Comparison of ENCODE assay signal across 10 cellular contexts in genomic region chr2:28544405-28544914, GRCh38. TPM values are rescaled to one million over a fixed set of nuclear protein-coding genes. Genes with fewer than 3 reads are reported as not detected.
A peak's percentile ranks its signal among the peaks of the same experiment; 100 is the strongest.
DNase-seq lines count a peak whose midpoint lies in the region; ATAC-seq and TF ChIP-seq lines count a peak whose summit lies in the region.
"Had no signal": no experiment of that assay in that cellular context is flagged by ENCODE, and none has a peak within 500 bp of the region (broad histone marks: within the 10 kb centered on the region; RNA-seq: fewer than 3 reads in every experiment).

No MANE protein-coding gene starts in this region.

- intact Hi-C loops in CD8-positive, alpha-beta T cell (cut with DNase I, micrococcal nuclease), result no loop called here
- intact Hi-C loops in lower lobe of right lung (cut with DNase I), result no loop called here
- intact Hi-C loops in thyroid gland (cut with DNase I), result no loop called here
- intact Hi-C loops in gastrocnemius medialis (cut with DNase I; ENCODE audit: low total_unique reads), result no loop called here

- POLR2A ChIA-PET in CD8-positive, alpha-beta T cell (lab: Charles Lee), result no interaction called here

- ATAC-seq in CD8-positive, alpha-beta T cell, result peak; percentile 30
- ATAC-seq in lower lobe of right lung (peak; percentile 9 to 21), GM19395 (IDR thresholded peaks at IDR 0.05; ENCODE audit: unreplicated experiment) (no peak), gastrocnemius medialis (no peak)

- 75 to 82% methylated on average over 8 of the region's 8 CpGs for WGBS in thyroid gland, 2 donors

- H3K9me3 Mint-ChIP-seq in CD8-positive, alpha-beta T cell, result no peaks in the 10 kb centered on the region
- H3K9me3 Mint-ChIP-seq in activated naive CD8-positive, alpha-beta T cell treated with anti-CD3 and anti-CD28 coated beads for 36 hours, result no peaks in the 10 kb centered on the region

- peak in 3 of 7 experiments; percentile 5 to 27 (median 25) for DNase-seq in CD8-positive, alpha-beta T cell
- DNase-seq in NCI-H146 (lab: John Stamatoyannopoulos, UW), result peak; percentile 74
- no peak for DNase-seq in activated naive CD8-positive, alpha-beta T cell treated with anti-CD3 and anti-CD28 coated beads for 36 hours
- DNase-seq in lower lobe of right lung, result no peak
- DNase-seq in thyroid gland, result no peak
- DNase-seq in gastrocnemius medialis, result no peak
- DNase-seq in NCI-H1092 treated with DMSO at 0.1 percent for 48 hours (lab: John Stamatoyannopoulos, UW), result no peak

- in situ Hi-C loops in gastrocnemius medialis (cut with MboI; ENCODE audit: low sequenced_read_pairs in 4 of 4), result no loop called here

- H3K36me3 Mint-ChIP-seq in CD8-positive, alpha-beta T cell, result no peaks in the 10 kb centered on the region
- H3K36me3 Mint-ChIP-seq in activated naive CD8-positive, alpha-beta T cell treated with anti-CD3 and anti-CD28 coated beads for 36 hours, result no peaks in the 10 kb centered on the region

- CTCF ChIA-PET in CD8-positive, alpha-beta T cell (lab: Charles Lee), result interaction anchor here (1.4 kb wide), 1 partner anchor 22 kb away, joined by 4 read pairs; no protein-coding TSS in a partner anchor

- no peaks in the 10 kb centered on the region for H3K27me3 Mint-ChIP-seq in CD8-positive, alpha-beta T cell (ENCODE audit: low read depth)
- H3K27me3 Mint-ChIP-seq in activated naive CD8-positive, alpha-beta T cell treated with anti-CD3 and anti-CD28 coated beads for 36 hours, result peaks cover 6% of the 10 kb centered on the region

- TF ChIP-seq CTCF in CD8-positive, alpha-beta T cell (IDR thresholded peaks at IDR 0.05), result no peak
- no peak for TF ChIP-seq CTCF in lower lobe of right lung (IDR thresholded peaks at IDR 0.05)
- TF ChIP-seq CTCF in thyroid gland (IDR thresholded peaks at IDR 0.05), result no peak
- TF ChIP-seq CTCF in gastrocnemius medialis (IDR thresholded peaks at IDR 0.05 in 4 of 5, conservative IDR thresholded peaks at IDR 0.05 in 1 of 5), result no peak

- no peak overlapping the region for H3K27ac ChIP-seq in CD8-positive, alpha-beta T cell (ENCODE audit: low read depth, low read length)
- H3K27ac ChIP-seq in lower lobe of right lung (no peak overlapping the region), thyroid gland (no peak overlapping the region), gastrocnemius medialis (no peak overlapping the region)

- no peaks in the 10 kb centered on the region for H3K27me3 ChIP-seq in CD8-positive, alpha-beta T cell (ENCODE audit: insufficient read depth, low read length)
- no peaks in the 10 kb centered on the region for H3K27me3 ChIP-seq in lower lobe of right lung (ENCODE audit: low read depth)
- H3K27me3 ChIP-seq in thyroid gland, result no peaks in the 10 kb centered on the region
- no peaks in the 10 kb centered on the region for H3K27me3 ChIP-seq in gastrocnemius medialis

- H3K36me3 ChIP-seq in CD8-positive, alpha-beta T cell (ENCODE audit: insufficient read depth, low read length), result no peaks in the 10 kb centered on the region
- H3K36me3 ChIP-seq in lower lobe of right lung (no peaks in the 10 kb centered on the region), thyroid gland (no peaks in the 10 kb centered on the region), gastrocnemius medialis (no peaks in the 10 kb centered on the region)

- H3K9me3 ChIP-seq in CD8-positive, alpha-beta T cell (ENCODE audit: low read length), result no peaks in the 10 kb centered on the region
- H3K9me3 ChIP-seq in lower lobe of right lung, result no peaks in the 10 kb centered on the region
- H3K9me3 ChIP-seq in thyroid gland, result no peaks in the 10 kb centered on the region
- no peaks in the 10 kb centered on the region for H3K9me3 ChIP-seq in gastrocnemius medialis

- TF ChIP-seq POLR2A in thyroid gland (IDR thresholded peaks at IDR 0.05), result no peak
- no peak for TF ChIP-seq POLR2A in gastrocnemius medialis (IDR thresholded peaks at IDR 0.05)

- H3K4me1 ChIP-seq in CD8-positive, alpha-beta T cell (ENCODE audit: insufficient read depth, low read length), result peaks cover 20% of the 10 kb centered on the region
- H3K4me1 ChIP-seq in lower lobe of right lung (peaks cover 4% of the 10 kb centered on the region), thyroid gland (peaks cover 0 to 11% of the 10 kb centered on the region in 2 donors), gastrocnemius medialis (peaks cover 3 to 8% of the 10 kb centered on the region in 2 donors)

- peaks cover 24% of the 10 kb centered on the region for H3K4me1 Mint-ChIP-seq in CD8-positive, alpha-beta T cell (ENCODE audit: low read depth)
- H3K4me1 Mint-ChIP-seq in activated naive CD8-positive, alpha-beta T cell treated with anti-CD3 and anti-CD28 coated beads for 36 hours, result peaks cover 22% of the 10 kb centered on the region

- H3K4me3 ChIP-seq in CD8-positive, alpha-beta T cell (ENCODE audit: low read depth, low read length), result no peak overlapping the region
- no peak overlapping the region for H3K4me3 ChIP-seq in lower lobe of right lung
- H3K4me3 ChIP-seq in thyroid gland (replicated peaks in 1 of 3), result no peak overlapping the region
- H3K4me3 ChIP-seq in gastrocnemius medialis, result no peak overlapping the region
- H3K4me3 ChIP-seq: lung had no signal

- peak overlapping the region; percentile 88 for H3K27ac Mint-ChIP-seq in CD8-positive, alpha-beta T cell
- H3K27ac Mint-ChIP-seq in activated naive CD8-positive, alpha-beta T cell treated with anti-CD3 and anti-CD28 coated beads for 36 hours, result peak overlapping the region; percentile 4

- no peak overlapping the region for H3K4me3 Mint-ChIP-seq in CD8-positive, alpha-beta T cell
- no peak overlapping the region for H3K4me3 Mint-ChIP-seq in activated naive CD8-positive, alpha-beta T cell treated with anti-CD3 and anti-CD28 coated beads for 36 hours

RNA-seq across cellular contexts. Expression of gene PLB1, which starts 48.6 kb away (rescaled TPM):
- under 1 TPM; 0.83 to 0.90 TPM for total RNA-seq in CD8-positive, alpha-beta T cell
- 1 to 10 TPM in 1 of 2 experiments, under 1 TPM in 1; 0.99 to 1.4 TPM for total RNA-seq in activated naive CD8-positive, alpha-beta T cell treated with anti-CD3 and anti-CD28 coated beads for 36 hours
- total RNA-seq in lower lobe of right lung (5.5 TPM), thyroid gland (1 to 10 TPM; 1.2 to 3.3 (median 1.8) TPM), gastrocnemius medialis (1 to 10 TPM; 1.2 to 4.3 (median 2.8) TPM)
- total RNA-seq: HT-29 had no signal

Comparison
In these comparisons a context has a peak if more than half of its experiments do, and no peak if none do; other contexts are left out.
1. ATAC-seq: peak in CD8-positive, alpha-beta T cell (single experiment) and lower lobe of right lung (2 of 2); none in GM19395 (single experiment) and gastrocnemius medialis (0 of 2).